18 cellular contexts compared by ENCODE assay signal in the genomic region with DNA sequence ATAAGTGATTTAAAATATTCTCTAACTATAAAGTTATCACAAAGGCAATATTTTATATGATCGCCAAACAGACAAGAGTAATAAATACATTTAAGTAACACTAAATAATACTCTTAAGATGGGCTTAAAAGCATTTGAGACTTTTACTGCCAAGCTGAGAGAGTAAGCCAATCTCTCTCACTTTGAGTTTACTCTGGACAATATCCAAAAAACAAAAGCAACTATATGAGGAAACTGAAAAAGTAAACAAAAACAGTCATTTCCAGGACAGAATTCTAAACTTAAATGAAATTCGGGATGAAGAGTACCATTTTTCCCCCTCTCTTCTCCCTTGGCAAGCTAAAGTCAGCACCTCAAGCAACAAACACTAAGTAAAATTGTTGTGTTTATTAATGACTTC.
A peak's percentile ranks its signal among the peaks of the same experiment; 100 is the strongest.
DNase-seq lines count a peak whose midpoint lies in the region; ATAC-seq, FAIRE-seq and TF ChIP-seq lines count a peak whose summit lies in the region.
"Had no signal": no experiment of that assay in that cellular context is flagged by ENCODE, and none has a peak within 500 bp of the region (broad histone marks: within the 10 kb centered on the region; RNA-seq: fewer than 3 reads in every experiment).

No MANE protein-coding gene starts in this region.

- peaks cover 3% of the 10 kb centered on the region for H3K79me2 ChIP-seq in endothelial cell of umbilical vein (ENCODE audit: control insufficient read depth, insufficient read depth, low read length)

- TF ChIP-seq CTCF in BJ (IDR thresholded peaks at IDR 0.05; ENCODE audit: insufficient read depth, low read depth, low read length) (no peak), endothelial cell of umbilical vein (IDR thresholded peaks at IDR 0.05; ENCODE audit: extremely low read depth in 1 of 2, insufficient read depth in 1 of 2, low read depth in 1 of 2, low read length in 2 of 2) (no peak), omental fat pad (IDR thresholded peaks at IDR 0.05) (no peak)

- no TSS peak for BruUV-seq in endothelial cell of umbilical vein (replicated peaks; lab: Mats Ljungman, UMichigan)

- H3K4me3 ChIP-seq in BJ (ENCODE audit: low read depth, low read length) (no peak overlapping the region), endothelial cell of umbilical vein (replicated peaks in 1 of 3; ENCODE audit: insufficient read depth in 1 of 3, low read depth in 1 of 3, low read length in 3 of 3) (peak overlapping the region in 1 of 3 experiments; percentile 41), mesenchymal stem cell (ENCODE audit: insufficient read depth in 1 of 2, low read depth in 1 of 2, low read length in 2 of 2) (no peak overlapping the region)
- H3K4me3 ChIP-seq: upper lobe of right lung had no signal

- H4K8ac ChIP-seq in mesenchymal stem cell (ENCODE audit: low read length): no peak overlapping the region

- no peaks in the 10 kb centered on the region for H4K20me1 ChIP-seq in endothelial cell of umbilical vein (replicated peaks; ENCODE audit: control insufficient read depth, extremely low read depth, insufficient read depth, low read length)

- WGBS in mesenchymal stem cell: no CpG with 5 or more reads among the region's 2 CpGs

- H3K79me1 ChIP-seq in mesenchymal stem cell (replicated peaks; ENCODE audit: low read length, poor library complexity, severe bottlenecking): peaks cover 4% of the 10 kb centered on the region

- DNase-seq in BJ (ENCODE audit: low read depth) (peak; percentile 3), M059J (ENCODE audit: low read depth) (peak; percentile 39), endothelial cell of umbilical vein (ENCODE audit: low read depth, low spot score) (peak; percentile 64), mesenchymal stem cell (peak; percentile 33), GM19240 (ENCODE audit: insufficient read length, low spot score) (no peak), NCI-H1105 treated with DMSO at 0.1 percent for 48 hours (lab: John Stamatoyannopoulos, UW) (no peak), NCI-H2171 (lab: John Stamatoyannopoulos, UW) (no peak), omental fat pad (ENCODE audit: low spot score) (no peak)
- DNase-seq: activated CD8-positive, alpha-beta memory T cell treated with anti-CD3 and anti-CD28 coated beads, Interleukin-2, amount 50 U/mL, for 48 hours; activated naive CD8-positive, alpha-beta T cell treated with anti-CD3 and anti-CD28 coated beads, Interleukin-2, amount 10 ng/mL, durations not matched to agents 7 days and 5 days; naive B cell; OCI-M1; retina; stimulated activated CD4-positive, alpha-beta T cell treated with anti-CD3 and anti-CD28 coated beads, Interleukin-4, amount 100 ng/mL, for 1 hour; SW 1271; upper lobe of right lung had no signal

- H2AK5ac ChIP-seq in mesenchymal stem cell (ENCODE audit: low read length, severe bottlenecking): no peak overlapping the region

- no peaks in the 10 kb centered on the region for H3K9me1 ChIP-seq in endothelial cell of umbilical vein (replicated peaks; ENCODE audit: control insufficient read depth, extremely low read depth, insufficient read depth, low read length)

- no peaks in the 10 kb centered on the region for H3K36me3 ChIP-seq in BJ (ENCODE audit: control insufficient read depth, insufficient read depth, low read length)
- no peaks in the 10 kb centered on the region for H3K36me3 ChIP-seq in endothelial cell of umbilical vein (ENCODE audit: control insufficient read depth in 2 of 2, extremely low read depth in 1 of 2, insufficient read depth in 2 of 2, low read length in 2 of 2)
- peaks cover 0 to 33% of the 10 kb centered on the region in 2 experiments for H3K36me3 ChIP-seq in mesenchymal stem cell (ENCODE audit: control insufficient read depth in 1 of 2, insufficient read depth in 2 of 2, low read depth in 1 of 2, low read length in 2 of 2)

- H3K27ac ChIP-seq in endothelial cell of umbilical vein (ENCODE audit: insufficient read depth, low read depth, low read length): peak overlapping the region; percentile 43
- no peak overlapping the region for H3K27ac ChIP-seq in mesenchymal stem cell (ENCODE audit: low read length, poor library complexity, severe bottlenecking)
- H3K27ac ChIP-seq: C4-2B, upper lobe of right lung had no signal

- no peak overlapping the region for H3K4ac ChIP-seq in mesenchymal stem cell (ENCODE audit: low read depth in 1 of 2, low read length in 2 of 2)

- CTCF ChIA-PET in BJ (lab: Yijun Ruan, JAX): interaction anchor here (0.8 kb wide), 1 partner anchor 52 kb away, joined by 3 read pairs; no protein-coding TSS in a partner anchor
- CTCF ChIA-PET in endothelial cell of umbilical vein (lab: Charles Lee): interaction anchor here (0.9 to 2.9 kb wide), 4 partner anchors 14 to 40 kb away, joined by 3 to 7 read pairs (median 5); no protein-coding TSS in a partner anchor

- H3K9me3 ChIP-seq in endothelial cell of umbilical vein (replicated peaks; ENCODE audit: control insufficient read depth, insufficient read depth, low read length) (no peaks in the 10 kb centered on the region), mesenchymal stem cell (ENCODE audit: control insufficient read depth, low read length) (no peaks in the 10 kb centered on the region)

- H3K4me2 ChIP-seq in endothelial cell of umbilical vein (ENCODE audit: insufficient read depth, low read length) (peak overlapping the region; percentile 66), mesenchymal stem cell (ENCODE audit: low read length, poor library complexity, severe bottlenecking) (no peak overlapping the region)

- H2AFZ ChIP-seq in endothelial cell of umbilical vein (ENCODE audit: low read depth, low read length) (no peak overlapping the region), mesenchymal stem cell (ENCODE audit: low read depth, low read length) (no peak overlapping the region)

- H3K23ac ChIP-seq in mesenchymal stem cell (ENCODE audit: low read length in 2 of 2): no peak overlapping the region

- ATAC-seq in omental fat pad (ENCODE audit: low FRiP score): no peak
- ATAC-seq: activated CD4-positive, CD25-positive, alpha-beta regulatory T cell treated with anti-CD3 and anti-CD28 coated beads, Interleukin-2, amount 50 U/mL, for 24 hours; upper lobe of right lung had no signal

- FAIRE-seq in endothelial cell of umbilical vein (lab: Jason Lieb, UNC): peak; percentile 53

- H3K4me1 ChIP-seq in endothelial cell of umbilical vein (ENCODE audit: control insufficient read depth, extremely low read depth, insufficient read depth, low read length): peaks cover 19% of the 10 kb centered on the region
- no peaks in the 10 kb centered on the region for H3K4me1 ChIP-seq in mesenchymal stem cell (ENCODE audit: control insufficient read depth, insufficient read depth, low read depth, low read length)

- dilution Hi-C loops in endothelial cell of umbilical vein (cut with MboI; ENCODE audit: extremely low pct_ligation_motif_present, low sequenced_read_pairs): no loop called here

- H3K27me3 ChIP-seq in BJ (ENCODE audit: control insufficient read depth, insufficient read depth, low read length) (no peaks in the 10 kb centered on the region), endothelial cell of umbilical vein (ENCODE audit: control insufficient read depth in 2 of 2, insufficient read depth in 2 of 2, low read length in 2 of 2) (no peaks in the 10 kb centered on the region), mesenchymal stem cell (ENCODE audit: control insufficient read depth in 1 of 2, insufficient read depth in 1 of 2, low read length in 2 of 2) (no peaks in the 10 kb centered on the region)
- H3K27me3 ChIP-seq: upper lobe of right lung had no signal

- no peak overlapping the region for H3K18ac ChIP-seq in mesenchymal stem cell (ENCODE audit: low read depth in 1 of 2, low read length in 2 of 2)

- no peak overlapping the region for H2BK12ac ChIP-seq in mesenchymal stem cell (ENCODE audit: low read length in 2 of 2)

- no peak for TF ChIP-seq POLR2A in endothelial cell of umbilical vein (IDR thresholded peaks at IDR 0.05; ENCODE audit: low read depth, low read length)

- no peak overlapping the region for H2BK120ac ChIP-seq in mesenchymal stem cell (ENCODE audit: low read depth, low read length)

- no peak overlapping the region for H2BK5ac ChIP-seq in mesenchymal stem cell (ENCODE audit: low read depth, low read length, poor library complexity, severe bottlenecking)

- POLR2A ChIA-PET in BJ (lab: Charles Lee) (no interaction called here), endothelial cell of umbilical vein (lab: Charles Lee) (interaction anchor here (0.6 kb wide), 1 partner anchor 8 kb away, joined by 3 read pairs; no protein-coding TSS in a partner anchor)

- H3K14ac ChIP-seq in mesenchymal stem cell (ENCODE audit: low read length in 2 of 2): no peak overlapping the region

- intact Hi-C loops in endothelial cell of umbilical vein (cut with micrococcal nuclease): loop anchor here (2.0 kb wide), 1 partner anchor 17 kb away; no protein-coding TSS in a partner anchor

- H4K91ac ChIP-seq in mesenchymal stem cell (ENCODE audit: low read length): no peak overlapping the region

- H2BK15ac ChIP-seq in mesenchymal stem cell (ENCODE audit: low read depth, poor library complexity, severe bottlenecking): no peak overlapping the region

- H3K9ac ChIP-seq in endothelial cell of umbilical vein (replicated peaks; ENCODE audit: extremely low read depth, insufficient read depth, low read length): no peak overlapping the region
- peak overlapping the region; percentile 24 for H3K9ac ChIP-seq in mesenchymal stem cell (ENCODE audit: low read length)

TF ChIP-seq in endothelial cell of umbilical vein, 7 proteins besides CTCF, POLR2A, EP300 and RAD21:
- TF ChIP-seq JUN (IDR thresholded peaks at IDR 0.05; ENCODE audit: borderline replicate concordance, insufficient read depth, insufficient read length, low read depth) (peak; percentile 3), MAX (IDR thresholded peaks at IDR 0.05; ENCODE audit: insufficient read depth, insufficient read length) (no peak)

Comparison
In these comparisons a context has a peak if more than half of its experiments do, and no peak if none do; other contexts are left out.
1. DNase-seq: peak in BJ (single experiment), M059J (single experiment), endothelial cell of umbilical vein (single experiment) and mesenchymal stem cell (single experiment); none in GM19240 (single experiment), NCI-H1105 treated with DMSO at 0.1 percent for 48 hours (single experiment), NCI-H2171 (single experiment) and omental fat pad (single experiment).